1 cellular context compared by ENCODE assay signal in the genomic region with DNA sequence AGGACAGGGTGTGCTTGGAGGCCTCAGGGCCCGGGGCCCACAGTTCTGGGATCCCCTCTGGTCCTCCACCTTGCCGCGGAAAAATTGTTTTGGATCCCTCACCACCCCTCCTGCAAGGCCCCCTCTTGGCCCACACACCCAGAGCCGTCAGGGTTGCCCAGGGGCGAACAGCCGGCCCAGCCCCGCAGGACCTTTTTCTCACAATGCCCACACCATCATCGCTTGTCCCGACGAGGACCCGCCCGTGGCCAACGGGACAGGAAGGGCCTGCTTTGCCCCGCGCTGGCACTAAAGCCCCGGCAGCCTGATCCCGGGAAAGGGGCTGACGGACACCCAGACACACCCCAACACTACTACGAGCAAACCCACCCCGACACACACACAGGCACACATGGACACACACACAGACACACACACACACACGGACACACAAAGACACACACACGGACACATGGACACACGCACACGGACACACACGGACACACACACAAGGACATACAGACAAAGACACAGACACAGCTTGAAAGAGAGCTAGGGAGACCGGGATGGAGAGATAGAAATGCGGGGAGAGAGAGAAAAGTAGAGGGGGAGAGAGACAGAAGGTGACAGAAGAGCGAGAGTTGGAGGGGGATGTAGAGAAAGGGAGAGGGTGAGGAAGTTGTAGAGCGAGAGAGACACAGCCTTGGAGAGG.
TF ChIP-seq lines count a peak whose summit lies in the region.

No MANE protein-coding gene starts in this region.

TF ChIP-seq in HepG2, 621 proteins besides CTCF, POLR2A, EP300 and RAD21 (continued from another document):
- 0 out of 2 replicates have a peak, but pooled peaks have one; percentile 75 for TF ChIP-seq ARNT (IDR thresholded peaks at IDR 0.05)
- no peak for TF ChIP-seq ZNF329 (CRISPR knock-in tag; IDR thresholded peaks at IDR 0.05; ENCODE audit: low read depth)
- TF ChIP-seq KDM5A (IDR thresholded peaks at IDR 0.05; ENCODE audit: borderline replicate concordance, low read length), result no peak
- no peak for TF ChIP-seq ZNF7 (CRISPR knock-in tag; IDR thresholded peaks at IDR 0.05)
- no peak for TF ChIP-seq SMARCC2 (IDR thresholded peaks at IDR 0.05)
- no peak for TF ChIP-seq SP1 (IDR thresholded peaks at IDR 0.05)
- TF ChIP-seq SP1 (CRISPR knock-in tag; IDR thresholded peaks at IDR 0.05), result no peak
- TF ChIP-seq NAIF1 (CRISPR knock-in tag; IDR thresholded peaks at IDR 0.05; ENCODE audit: borderline replicate concordance), result no peak
- no peak for TF ChIP-seq ZNF878 (CRISPR knock-in tag; IDR thresholded peaks at IDR 0.05)
- TF ChIP-seq ZNF34 (CRISPR knock-in tag; IDR thresholded peaks at IDR 0.05; ENCODE audit: borderline replicate concordance), result no peak
- TF ChIP-seq ZNF431 (CRISPR knock-in tag; IDR thresholded peaks at IDR 0.05; ENCODE audit: borderline replicate concordance, low read depth), result no peak
- TF ChIP-seq ZBTB3 (CRISPR knock-in tag; IDR thresholded peaks at IDR 0.05; ENCODE audit: borderline replicate concordance, low read depth), result no peak
- no peak for TF ChIP-seq ZFX (CRISPR knock-in tag; IDR thresholded peaks at IDR 0.05; ENCODE audit: low read depth)
